Comparison of ENCODE assay signal across 16 cellular contexts in genomic region chr17:36978810-36979584, GRCh38. TPM values are rescaled to one million over a fixed set of nuclear protein-coding genes. Genes with fewer than 3 reads are reported as not detected.
DNase-seq lines count a peak whose midpoint lies in the region; ATAC-seq and TF ChIP-seq lines count a peak whose summit lies in the region.
"Had no signal": no experiment of that assay in that cellular context is flagged by ENCODE, and none has a peak within 500 bp of the region (broad histone marks: within the 10 kb centered on the region; RNA-seq: fewer than 3 reads in every experiment).

No MANE protein-coding gene starts in this region.

- ATAC-seq in naive B cell (ENCODE audit: low read depth in 2 of 2) (no peak), GM18502 (IDR thresholded peaks at IDR 0.05; ENCODE audit: poor library complexity, unreplicated experiment) (no peak), omental fat pad (ENCODE audit: low FRiP score) (no peak)
- ATAC-seq: activated naive CD4-positive, alpha-beta T cell treated with anti-CD3 and anti-CD28 coated beads, Interleukin-2, amount 50 U/mL, for 72 hours; left lobe of liver; SK-N-SH treated with all-trans-retinoic acid at 6 μM for 48 hours had no signal

- DNase-seq in ELR (ENCODE audit: low read depth) (peak; percentile 6), NCI-H526 (lab: John Stamatoyannopoulos, UW) (peak; percentile 58 to 59), dermis blood vessel endothelial cell (peak; percentile 37), naive B cell (no peak), omental fat pad (ENCODE audit: low spot score) (no peak)
- no peak for DNase-seq in activated CD4-positive, alpha-beta T cell treated with anti-CD3 and anti-CD28 coated beads for 1 hour
- no peak for DNase-seq in activated CD4-positive, CD25-positive, alpha-beta regulatory T cell treated with anti-CD3 and anti-CD28 coated beads, Interleukin-2, amount 50 U/mL, for 72 hours
- DNase-seq: CD4-positive, CD25-positive, alpha-beta regulatory T cell; central memory CD4-positive, alpha-beta T cell; NCI-H2107 had no signal

- TF ChIP-seq CTCF in omental fat pad (IDR thresholded peaks at IDR 0.05), result no peak

- peak overlapping the region in 4 of 6 donors; percentile 3 to 52 (median 40) for H3K27ac Mint-ChIP-seq in naive B cell
- H3K27ac Mint-ChIP-seq: activated naive CD4-positive, alpha-beta T cell treated with anti-CD3 and anti-CD28 coated beads, Interleukin-2, amount 50 U/mL, for 72 hours had no signal

- H3K4me3 Mint-ChIP-seq in naive B cell, result no peak overlapping the region
- H3K4me3 Mint-ChIP-seq: CD4-positive, CD25-positive, alpha-beta regulatory T cell had no signal

- peaks cover 10% of the 10 kb centered on the region in 2 donors for H3K36me3 Mint-ChIP-seq in naive B cell

- no peaks in the 10 kb centered on the region for H3K27me3 Mint-ChIP-seq in naive B cell

- H3K4me1 Mint-ChIP-seq in naive B cell, result peaks cover 35 to 50% (median 42%) of the 10 kb centered on the region in 3 donors

- H3K9me3 Mint-ChIP-seq in naive B cell, result no peaks in the 10 kb centered on the region
- H3K9me3 Mint-ChIP-seq: activated naive CD4-positive, alpha-beta T cell treated with anti-CD3 and anti-CD28 coated beads, Interleukin-2, amount 50 U/mL, for 72 hours; CD4-positive, CD25-positive, alpha-beta regulatory T cell had no signal

RNA-seq across cellular contexts. Expression of gene AATF, which starts 30.2 kb away (rescaled TPM):
- total RNA-seq in dermis blood vessel endothelial cell (23.5 and 26.7 TPM in 2 replicates), omental fat pad (10 to 100 TPM; 26.4 to 54.8 (median 32.4) TPM)
- 10 to 100 TPM; 63.8 to 96.7 (median 73.2) TPM for polyA plus RNA-seq in naive B cell (ENCODE audit: low read depth in 6 of 6)

RNA-seq across cellular contexts. Expression of gene LHX1, which starts 41.7 kb away (rescaled TPM):
- total RNA-seq in dermis blood vessel endothelial cell (0.17 TPM in 1 of 2 replicates, not detected in the other), omental fat pad (not detected)
- not detected for polyA plus RNA-seq in naive B cell (ENCODE audit: low read depth in 6 of 6)
- total RNA-seq: activated naive CD4-positive, alpha-beta T cell treated with anti-CD3 and anti-CD28 coated beads, Interleukin-2, amount 50 U/mL, for 72 hours; CD4-positive, CD25-positive, alpha-beta regulatory T cell; hepatocyte; left lobe of liver; pulmonary artery endothelial cell had no signal

Comparison
In these comparisons a context has a peak if more than half of its experiments do, and no peak if none do; other contexts are left out.
1. DNase-seq: peak in ELR (single experiment), NCI-H526 (2 of 2) and dermis blood vessel endothelial cell (single experiment); none in naive B cell (single experiment), activated CD4-positive, alpha-beta T cell treated with anti-CD3 and anti-CD28 coated beads for 1 hour (single experiment), activated CD4-positive, CD25-positive, alpha-beta regulatory T cell treated with anti-CD3 and anti-CD28 coated beads, Interleukin-2, amount 50 U/mL, for 72 hours (single experiment) and omental fat pad (single experiment).